Comparison of ENCODE assay signal across 10 cellular contexts in the genomic region with DNA sequence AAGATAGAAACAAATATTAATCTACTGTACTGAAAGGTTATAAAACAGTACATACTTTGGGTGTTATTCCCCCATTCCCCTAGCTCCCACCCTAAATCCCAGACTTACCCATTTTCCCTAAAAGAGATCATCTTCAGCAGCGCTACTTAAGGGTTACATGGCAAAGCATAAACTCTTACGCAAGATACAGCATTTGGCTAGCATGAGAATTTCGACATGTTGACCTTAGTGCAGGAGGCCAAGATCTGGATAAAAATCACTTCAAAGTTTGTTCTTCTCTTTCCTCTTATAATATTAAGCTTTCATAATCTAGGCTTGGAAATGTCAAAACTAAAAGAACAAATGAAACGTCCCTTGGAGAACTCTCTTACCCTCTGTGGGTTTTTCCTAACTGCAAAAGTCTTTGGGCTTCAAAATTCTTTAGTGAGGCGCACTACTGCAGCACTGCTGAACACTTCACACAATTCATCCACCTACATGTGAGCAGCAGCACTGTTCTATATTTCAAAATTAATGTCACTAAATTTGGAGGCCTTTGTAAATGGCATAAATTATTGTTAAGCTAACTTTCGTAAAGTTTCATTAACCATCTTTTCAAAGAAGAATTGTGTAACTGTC. TPM values are rescaled to one million over a fixed set of nuclear protein-coding genes. Genes with fewer than 3 reads are reported as not detected.
DNase-seq lines count a peak whose midpoint lies in the region; ATAC-seq and TF ChIP-seq lines count a peak whose summit lies in the region.
"Had no signal": no experiment of that assay in that cellular context is flagged by ENCODE, and none has a peak within 500 bp of the region (broad histone marks: within the 10 kb centered on the region; RNA-seq: fewer than 3 reads in every experiment).

No MANE protein-coding gene starts in this region.

- CTCF ChIA-PET in Caco-2 (lab: Charles Lee): interaction anchor here (0.6 to 1.8 kb wide), 3 partner anchors 11 to 980 kb away, joined by 3 to 7 read pairs (median 6); no protein-coding TSS in a partner anchor

- no peaks in the 10 kb centered on the region for H3K9me3 Mint-ChIP-seq in Caco-2 (ENCODE audit: unreplicated experiment)
- H3K9me3 Mint-ChIP-seq: brain, nephron had no signal

- intact Hi-C loops in Caco-2 (cut with micrococcal nuclease; ENCODE audit: unreplicated experiment) (no loop called here), heart left ventricle (cut with DNase I) (no loop called here), spleen (cut with DNase I; ENCODE audit: low total_unique reads) (no loop called here), ovary (cut with DNase I) (no loop called here)

- POLR2A ChIA-PET in Caco-2 (lab: Charles Lee): no interaction called here

- ATAC-seq in heart left ventricle: peak in 3 of 4 donors; percentile 42 to 44 (median 43)
- ATAC-seq in HG02970 (IDR thresholded peaks at IDR 0.05; ENCODE audit: low FRiP score, unreplicated experiment): no peak
- no peak for ATAC-seq in HG03469 (IDR thresholded peaks at IDR 0.05; ENCODE audit: unreplicated experiment)

- no peak for TF ChIP-seq EP300 in ovary (IDR thresholded peaks at IDR 0.05)

- TF ChIP-seq CTCF in Caco-2 (IDR thresholded peaks at IDR 0.05; ENCODE audit: insufficient read depth in 1 of 2, low read depth in 1 of 2, low read length in 1 of 2, severe bottlenecking in 1 of 2, unreplicated experiment in 1 of 2) (no peak), heart left ventricle (IDR thresholded peaks at IDR 0.05) (no peak), spleen (IDR thresholded peaks at IDR 0.05 in 8 of 11, conservative IDR thresholded peaks at IDR 0.05 in 3 of 11) (no peak), ovary (IDR thresholded peaks at IDR 0.05) (no peak)

- peak overlapping the region; percentile 37 for H3K4me3 Mint-ChIP-seq in Caco-2 (ENCODE audit: unreplicated experiment)
- H3K4me3 Mint-ChIP-seq: brain, nephron had no signal

- TF ChIP-seq POLR2A in heart left ventricle (IDR thresholded peaks at IDR 0.05): no peak
- TF ChIP-seq POLR2A in spleen (IDR thresholded peaks at IDR 0.05): no peak
- no peak for TF ChIP-seq POLR2A in ovary (IDR thresholded peaks at IDR 0.05)

- no TSS peak for BruUV-seq in Caco-2 (replicated peaks; lab: Mats Ljungman, UMichigan)

- peak overlapping the region in 8 of 12 donors; percentile 6 to 71 (median 25) for H3K27ac ChIP-seq in heart left ventricle
- peak overlapping the region in 5 of 8 donors; percentile 51 to 69 (median 58) for H3K27ac ChIP-seq in spleen
- H3K27ac ChIP-seq in ovary: no peak overlapping the region

- H3K9me3 ChIP-seq in Caco-2: no peaks in the 10 kb centered on the region
- H3K9me3 ChIP-seq in heart left ventricle: no peaks in the 10 kb centered on the region
- no peaks in the 10 kb centered on the region for H3K9me3 ChIP-seq in spleen
- no peaks in the 10 kb centered on the region for H3K9me3 ChIP-seq in ovary

- H3K36me3 ChIP-seq in Caco-2 (ENCODE audit: control insufficient read depth, insufficient read depth, low read length): peaks cover 4% of the 10 kb centered on the region
- H3K36me3 ChIP-seq in heart left ventricle: peaks cover 0 to 97% (median 86%) of the 10 kb centered on the region in 9 donors
- no peaks in the 10 kb centered on the region for H3K36me3 ChIP-seq in spleen
- H3K36me3 ChIP-seq in ovary: no peaks in the 10 kb centered on the region

- no peaks in the 10 kb centered on the region for H3K27me3 ChIP-seq in Caco-2 (replicated peaks; ENCODE audit: control insufficient read depth, insufficient read depth, low read length)
- H3K27me3 ChIP-seq in heart left ventricle: no peaks in the 10 kb centered on the region
- H3K27me3 ChIP-seq in spleen (replicated peaks in 1 of 7): no peaks in the 10 kb centered on the region
- no peaks in the 10 kb centered on the region for H3K27me3 ChIP-seq in ovary

- 61 to 68% (median 64%) methylated on average over 6 of the region's 6 CpGs for WGBS in heart left ventricle, 4 donors
- 61 to 73% (median 70%) methylated on average over 6 of the region's 6 CpGs for WGBS in spleen, 5 donors
- 65 to 75% (median 69%) methylated on average over 6 of the region's 6 CpGs for WGBS in ovary, 3 donors

- H3K4me1 ChIP-seq in Caco-2: peaks cover 57% of the 10 kb centered on the region
- H3K4me1 ChIP-seq in heart left ventricle: peaks cover 0 to 61% (median 26%) of the 10 kb centered on the region in 12 donors
- H3K4me1 ChIP-seq in spleen: peaks cover 6 to 29% (median 13%) of the 10 kb centered on the region in 6 donors
- H3K4me1 ChIP-seq in ovary (ENCODE audit: insufficient read depth): no peaks in the 10 kb centered on the region

- DNase-seq in Caco-2 (peak in 1 of 2 experiments; percentile 30), amniotic epithelial cell (ENCODE audit: low read depth) (peak; percentile 91), heart left ventricle (no peak), spleen (no peak), NCI-H510A (lab: John Stamatoyannopoulos, UW) (no peak), ovary (no peak)

- H3K4me3 ChIP-seq in Caco-2 (ENCODE audit: low read depth, low read length) (no peak overlapping the region), heart left ventricle (no peak overlapping the region), spleen (no peak overlapping the region), ovary (no peak overlapping the region)

- H3K27ac Mint-ChIP-seq in Caco-2 (ENCODE audit: unreplicated experiment): peak overlapping the region; percentile 81
- H3K27ac Mint-ChIP-seq: brain, nephron had no signal

- H3K36me3 Mint-ChIP-seq in Caco-2 (ENCODE audit: insufficient read depth, unreplicated experiment): peaks cover 48% of the 10 kb centered on the region

- no peaks in the 10 kb centered on the region for H3K27me3 Mint-ChIP-seq in Caco-2 (ENCODE audit: insufficient read depth, unreplicated experiment)
- H3K27me3 Mint-ChIP-seq: brain had no signal

- peaks cover 45% of the 10 kb centered on the region for H3K4me1 Mint-ChIP-seq in Caco-2 (ENCODE audit: low read depth, unreplicated experiment)
- H3K4me1 Mint-ChIP-seq: brain had no signal

RNA-seq across cellular contexts. Expression of a gene that starts 59.5 kb away (rescaled TPM):
- total RNA-seq in Caco-2 (2022): 417 and 506 TPM in 2 replicates
- total RNA-seq in heart left ventricle: 100 to 1,000 TPM; 225 to 434 (median 349) TPM
- 100 to 1,000 TPM; 253 to 308 TPM for polyA plus RNA-seq in heart left ventricle
- total RNA-seq in spleen: 100 to 1,000 TPM; 101 to 225 (median 176) TPM
- 100 to 1,000 TPM; 159 to 184 (median 160) TPM for polyA plus RNA-seq in spleen
- total RNA-seq in ovary: 100 to 1,000 TPM in 1 of 7 donors, 10 to 100 TPM in 6; 13.9 to 102 (median 35.3) TPM
- polyA plus RNA-seq in ovary: 100 to 1,000 TPM in 1 of 2 donors, 10 to 100 TPM in 1; 29.7 to 138 TPM

Comparison
In these comparisons a context has a peak if more than half of its experiments do, and no peak if none do; other contexts are left out.
1. ATAC-seq: peak in heart left ventricle (3 of 4); none in HG02970 (single experiment) and HG03469 (single experiment).
2. H3K27ac ChIP-seq: peak in heart left ventricle (8 of 12) and spleen (5 of 8); none in ovary (0 of 2).